In genomic region chr11:129955282-129955681, GRCh38 we compare ENCODE assay signal across 21 cellular contexts. TPM values are rescaled to one million over a fixed set of nuclear protein-coding genes. Genes with fewer than 3 reads are reported as not detected.
DNase-seq lines count a peak whose midpoint lies in the region; TF ChIP-seq lines count a peak whose summit lies in the region.
"Had no signal": no experiment of that assay in that cellular context is flagged by ENCODE, and none has a peak within 500 bp of the region (broad histone marks: within the 10 kb centered on the region; RNA-seq: fewer than 3 reads in every experiment).

No MANE protein-coding gene starts in this region.

- H3K9me2 ChIP-seq in OCI-LY1 (ENCODE audit: low read depth, low read length), result no peaks in the 10 kb centered on the region

- H3K4me3 Mint-ChIP-seq in activated naive CD4-positive, alpha-beta T cell treated with anti-CD3 and anti-CD28 coated beads for 36 hours, result no peak overlapping the region
- H3K4me3 Mint-ChIP-seq: B cell; CD4-positive, alpha-beta T cell; CD8-positive, alpha-beta T cell had no signal

- H3K4me1 Mint-ChIP-seq in activated naive CD4-positive, alpha-beta T cell treated with anti-CD3 and anti-CD28 coated beads for 36 hours (ENCODE audit: low read depth), result peaks cover 3% of the 10 kb centered on the region

- no peaks in the 10 kb centered on the region for H3K27me3 Mint-ChIP-seq in activated naive CD4-positive, alpha-beta T cell treated with anti-CD3 and anti-CD28 coated beads for 36 hours (ENCODE audit: low read depth)
- H3K27me3 Mint-ChIP-seq: B cell; CD4-positive, alpha-beta T cell had no signal

- in situ Hi-C loops in G401 (cut with HindIII; ENCODE audit: low sequenced_read_pairs), result no loop called here

- no peak overlapping the region for H3K27ac Mint-ChIP-seq in activated naive CD4-positive, alpha-beta T cell treated with anti-CD3 and anti-CD28 coated beads for 36 hours
- H3K27ac Mint-ChIP-seq: B cell; CD4-positive, alpha-beta T cell; CD8-positive, alpha-beta T cell had no signal

- H3K36me3 Mint-ChIP-seq in activated naive CD4-positive, alpha-beta T cell treated with anti-CD3 and anti-CD28 coated beads for 36 hours (ENCODE audit: low read depth), result peaks cover 17% of the 10 kb centered on the region

- H3K4me2 ChIP-seq in OCI-LY1 (ENCODE audit: low read length), result no peak overlapping the region
- H3K4me2 ChIP-seq: A549; BLaER1 treated with 17β-estradiol and CSF1 and Interleukin-3, amounts not matched to agents 10 nM and 100 nM had no signal

- H3K36me3 ChIP-seq in OCI-LY1 (ENCODE audit: insufficient read depth, low read length) (no peaks in the 10 kb centered on the region), adrenal gland (replicated peaks in 1 of 2) (no peaks in the 10 kb centered on the region)

- TF ChIP-seq CTCF in OCI-LY1 (IDR thresholded peaks at IDR 0.05; ENCODE audit: low read length), result no peak
- TF ChIP-seq CTCF in adrenal gland (IDR thresholded peaks at IDR 0.05), result no peak

- no peak overlapping the region for H2AFZ ChIP-seq in OCI-LY1 (ENCODE audit: low read length)

- no peaks in the 10 kb centered on the region for H3K27me3 ChIP-seq in OCI-LY1 (ENCODE audit: insufficient read depth, low read length)
- H3K27me3 ChIP-seq in adrenal gland, result no peaks in the 10 kb centered on the region
- H3K27me3 ChIP-seq: BLaER1 treated with 17β-estradiol and CSF1 and Interleukin-3, amounts not matched to agents 10 nM and 100 nM had no signal

- intact Hi-C loops in activated naive CD4-positive, alpha-beta T cell treated with anti-CD3 and anti-CD28 coated beads for 36 hours (cut with micrococcal nuclease), result no loop called here
- intact Hi-C loops in adrenal gland (cut with DNase I), result no loop called here

- H3F3A ChIP-seq in OCI-LY1 (ENCODE audit: insufficient read depth, low read length), result peaks cover 3% of the 10 kb centered on the region; the same call in 1 of the 2 replicates

- no peak for TF ChIP-seq POLR2A in adrenal gland (IDR thresholded peaks at IDR 0.05)

- no peaks in the 10 kb centered on the region for H4K20me1 ChIP-seq in OCI-LY1 (ENCODE audit: insufficient read depth, low read length)
- H4K20me1 ChIP-seq: BLaER1 treated with 17β-estradiol and CSF1 and Interleukin-3, amounts not matched to agents 10 nM and 100 nM had no signal

- no peaks in the 10 kb centered on the region for H3K9me3 ChIP-seq in OCI-LY1 (ENCODE audit: low read length)
- no peaks in the 10 kb centered on the region for H3K9me3 ChIP-seq in adrenal gland (replicated peaks in 1 of 3)
- H3K9me3 ChIP-seq: A549; BLaER1 treated with 17β-estradiol and CSF1 and Interleukin-3, amounts not matched to agents 10 nM and 100 nM; Caco-2 had no signal

- peaks cover 42% of the 10 kb centered on the region for H3K4me1 ChIP-seq in OCI-LY1 (ENCODE audit: insufficient read depth, low read length, severe bottlenecking)
- H3K4me1 ChIP-seq in adrenal gland (replicated peaks in 1 of 2), result peaks cover 6 to 16% of the 10 kb centered on the region in 2 donors

- H3K9ac ChIP-seq in OCI-LY1 (ENCODE audit: low read length), result no peak overlapping the region
- H3K9ac ChIP-seq: BLaER1 treated with 17β-estradiol and CSF1 and Interleukin-3, amounts not matched to agents 10 nM and 100 nM had no signal

- 91 to 99% (median 92%) methylated on average over 4 of the region's 4 CpGs for WGBS in adrenal gland, 4 donors

- no peak overlapping the region for H3K4me3 ChIP-seq in OCI-LY1 (ENCODE audit: low read depth, low read length, poor library complexity, severe bottlenecking)
- no peak overlapping the region for H3K4me3 ChIP-seq in adrenal gland
- H3K4me3 ChIP-seq: A549; BLaER1 treated with 17β-estradiol and CSF1 and Interleukin-3, amounts not matched to agents 10 nM and 100 nM; GM12878 had no signal

- DNase-seq in NCI-H748 (lab: John Stamatoyannopoulos, UW; ENCODE audit: unreplicated experiment), result peak; percentile 52
- DNase-seq in NCI-H748 treated with DMSO at 0.1 percent for 48 hours (lab: John Stamatoyannopoulos, UW), result no peak
- DNase-seq in G401 (ENCODE audit: low spot score), result peak; percentile 68
- DNase-seq in cerebellar cortex (ENCODE audit: low spot score), result peak; percentile 60
- no peak for DNase-seq in activated naive CD4-positive, alpha-beta T cell treated with anti-CD3 and anti-CD28 coated beads for 36 hours
- no peak for DNase-seq in foreskin melanocyte
- DNase-seq in adrenal gland, result no peak
- DNase-seq: 8988T; AML-193; Caco-2; Calu3; CD4-positive, alpha-beta T cell; CD8-positive, alpha-beta T cell; DMS79 treated with DMSO at 0.1 percent for 48 hours; GDM1 had no signal

- no peaks in the 10 kb centered on the region for H3K9me3 Mint-ChIP-seq in activated naive CD4-positive, alpha-beta T cell treated with anti-CD3 and anti-CD28 coated beads for 36 hours
- H3K9me3 Mint-ChIP-seq: CD4-positive, alpha-beta T cell; CD8-positive, alpha-beta T cell had no signal

- H3K27ac ChIP-seq in OCI-LY1 (ENCODE audit: low read depth, low read length, poor library complexity, severe bottlenecking) (peak overlapping the region; percentile 39), adrenal gland (no peak overlapping the region)
- H3K27ac ChIP-seq: A549; BLaER1 treated with 17β-estradiol and CSF1 and Interleukin-3, amounts not matched to agents 10 nM and 100 nM; C4-2B had no signal

- CTCF ChIA-PET in activated naive CD4-positive, alpha-beta T cell treated with anti-CD3 and anti-CD28 coated beads for 36 hours (lab: Charles Lee), result interaction anchor here (0.6 kb wide), 1 partner anchor 41 kb away, joined by 3 read pairs; no protein-coding TSS in a partner anchor

- H3K79me2 ChIP-seq in OCI-LY1 (ENCODE audit: insufficient read depth, low read length), result no peaks in the 10 kb centered on the region

RNA-seq across cellular contexts. Expression of gene PRDM10, which starts 47.4 kb away (rescaled TPM):
- 3.0 and 5.6 TPM in 2 replicates for total RNA-seq in G401 (2014; rRNA removed; shearing (Covaris generic))
- 10 to 100 TPM; 19.3 to 24.3 TPM for total RNA-seq in activated naive CD4-positive, alpha-beta T cell treated with anti-CD3 and anti-CD28 coated beads for 36 hours
- total RNA-seq in adrenal gland, result 10 to 100 TPM in 1 of 8 donors, 1 to 10 TPM in 7; 4.6 to 10.1 (median 7.8) TPM
- 1 to 10 TPM; 2.3 to 4.0 (median 3.8) TPM for polyA plus RNA-seq in adrenal gland

RNA-seq across cellular contexts. Expression of gene NFRKB, which starts 59.9 kb away (rescaled TPM):
- 34.2 and 37.5 TPM in 2 replicates for total RNA-seq in G401 (2014; rRNA removed; shearing (Covaris generic))
- total RNA-seq in activated naive CD4-positive, alpha-beta T cell treated with anti-CD3 and anti-CD28 coated beads for 36 hours, result 10 to 100 TPM; 34.0 to 36.4 TPM
- total RNA-seq in adrenal gland, result 10 to 100 TPM; 12.2 to 30.2 (median 21.7) TPM
- polyA plus RNA-seq in adrenal gland, result 10 to 100 TPM in 2 of 3 donors, 1 to 10 TPM in 1; 8.7 to 15.1 (median 11.1) TPM

Comparison
In these comparisons a context has a peak if more than half of its experiments do, and no peak if none do; other contexts are left out.
1. DNase-seq: peak in NCI-H748 (single experiment), G401 (single experiment) and cerebellar cortex (single experiment); none in NCI-H748 treated with DMSO at 0.1 percent for 48 hours (single experiment), activated naive CD4-positive, alpha-beta T cell treated with anti-CD3 and anti-CD28 coated beads for 36 hours (single experiment), foreskin melanocyte (single experiment) and adrenal gland (0 of 7).